ENCODE assay signal across 1 cellular context in the genomic region with DNA sequence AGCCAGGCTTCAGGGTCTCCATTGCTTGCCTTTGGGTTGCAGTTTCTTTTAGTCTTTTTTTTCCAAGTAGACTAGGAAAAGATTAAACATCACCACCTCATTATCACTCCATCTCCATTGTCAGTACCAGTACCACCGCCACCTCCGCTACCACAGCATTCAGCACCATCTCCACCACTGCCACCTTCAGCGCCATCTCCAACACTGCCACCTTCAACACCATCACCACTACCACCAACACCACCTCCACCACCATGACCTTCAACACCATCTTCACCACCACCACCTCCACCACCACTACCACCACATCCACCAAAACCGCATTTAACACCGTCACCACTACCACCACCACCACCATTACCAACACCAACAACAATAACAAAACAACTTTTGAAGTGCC.
TF ChIP-seq lines count a peak whose summit lies in the region.

No MANE protein-coding gene starts in this region.

TF ChIP-seq in H1, 55 proteins besides CTCF, POLR2A, EP300 and RAD21:
- TF ChIP-seq EGR1 (IDR thresholded peaks at IDR 0.05; ENCODE audit: borderline replicate concordance, low read depth, low read length), result no peak
- TF ChIP-seq BRCA1 (IDR thresholded peaks at IDR 0.05; ENCODE audit: low read depth, low read length), result no peak
- TF ChIP-seq TAF7 (optimal IDR thresholded peaks at IDR 0.05; ENCODE audit: borderline replicate concordance, low read depth, low read length), result no peak
- no peak for TF ChIP-seq BACH1 (IDR thresholded peaks at IDR 0.05; ENCODE audit: low read length)
- no peak for TF ChIP-seq FOSL1 (IDR thresholded peaks at IDR 0.05; ENCODE audit: insufficient read depth, low read depth, low read length)
- TF ChIP-seq RNF2 (IDR thresholded peaks at IDR 0.05; ENCODE audit: borderline replicate concordance, low read depth, low read length, missing control alignments, poor library complexity, severe bottlenecking), result no peak
- TF ChIP-seq SIN3A (conservative IDR thresholded peaks at IDR 0.05 in 1 of 2, IDR thresholded peaks at IDR 0.05 in 1 of 2; ENCODE audit: low read depth in 1 of 2, low read length in 2 of 2), result no peak
- TF ChIP-seq NRF1 (IDR thresholded peaks at IDR 0.05; ENCODE audit: low read depth, low read length), result no peak
- no peak for TF ChIP-seq TEAD4 (IDR thresholded peaks at IDR 0.05; ENCODE audit: low read depth, low read length)
- no peak for TF ChIP-seq CEBPB (IDR thresholded peaks at IDR 0.05; ENCODE audit: low read depth, low read length)
